Comparison of ENCODE assay signal across 17 cellular contexts in genomic region chr4:28313729-28314713, GRCh38.
DNase-seq lines count a peak whose midpoint lies in the region; ATAC-seq, FAIRE-seq and TF ChIP-seq lines count a peak whose summit lies in the region.
"Had no signal": no experiment of that assay in that cellular context is flagged by ENCODE, and none has a peak within 500 bp of the region (broad histone marks: within the 10 kb centered on the region; RNA-seq: fewer than 3 reads in every experiment).

No MANE protein-coding gene starts in this region.

- H3K9me3 ChIP-seq in breast epithelium, result peaks cover 0 to 6% of the 10 kb centered on the region in 2 donors
- no peaks in the 10 kb centered on the region for H3K9me3 ChIP-seq in endothelial cell of umbilical vein (replicated peaks; ENCODE audit: control insufficient read depth, insufficient read depth, low read length)
- H3K9me3 ChIP-seq: MG63 had no signal

- H3K36me3 ChIP-seq in breast epithelium (no peaks in the 10 kb centered on the region), endothelial cell of umbilical vein (ENCODE audit: control insufficient read depth in 2 of 2, extremely low read depth in 1 of 2, insufficient read depth in 2 of 2, low read length in 2 of 2) (no peaks in the 10 kb centered on the region)
- H3K36me3 ChIP-seq: MG63 had no signal

- intact Hi-C loops in breast epithelium (cut with DNase I; ENCODE audit: low total_unique reads), result no loop called here
- intact Hi-C loops in endothelial cell of umbilical vein (cut with micrococcal nuclease), result no loop called here

- H3K9me1 ChIP-seq in endothelial cell of umbilical vein (replicated peaks; ENCODE audit: control insufficient read depth, extremely low read depth, insufficient read depth, low read length), result no peaks in the 10 kb centered on the region

- POLR2A ChIA-PET in endothelial cell of umbilical vein (lab: Charles Lee), result no interaction called here
- POLR2A ChIA-PET in T-cell (lab: Charles Lee), result no interaction called here

- peak overlapping the region in 1 of 2 donors; percentile 19 for H3K27ac ChIP-seq in breast epithelium
- H3K27ac ChIP-seq in endothelial cell of umbilical vein (ENCODE audit: insufficient read depth, low read depth, low read length), result no peak overlapping the region
- H3K27ac ChIP-seq: PC-9 had no signal

- no peaks in the 10 kb centered on the region for H3K36me3 Mint-ChIP-seq in T-cell

- in situ Hi-C loops in T47D (cut with HindIII; ENCODE audit: low pct_unique_long_range_greater_than_20kb, low sequenced_read_pairs), result no loop called here

- H4K20me1 ChIP-seq in endothelial cell of umbilical vein (replicated peaks; ENCODE audit: control insufficient read depth, extremely low read depth, insufficient read depth, low read length), result no peaks in the 10 kb centered on the region

- H3K9ac ChIP-seq in endothelial cell of umbilical vein (replicated peaks; ENCODE audit: extremely low read depth, insufficient read depth, low read length), result no peak overlapping the region

- H3K4me1 Mint-ChIP-seq in T-cell, result no peaks in the 10 kb centered on the region

- dilution Hi-C loops in endothelial cell of umbilical vein (cut with MboI; ENCODE audit: extremely low pct_ligation_motif_present, low sequenced_read_pairs), result no loop called here

- peak; percentile 14 to 90 for DNase-seq in T47D (ENCODE audit: low read depth in 1 of 2, low spot score in 1 of 2)
- no peak for DNase-seq in breast epithelium (ENCODE audit: low spot score in 2 of 2)
- peak; percentile 21 for DNase-seq in NCI-H774 (lab: John Stamatoyannopoulos, UW)
- no peak for DNase-seq in endothelial cell of umbilical vein (ENCODE audit: low read depth, low spot score)
- DNase-seq in T-cell, result no peak
- DNase-seq in SKM-1 (lab: John Stamatoyannopoulos, UW; ENCODE audit: unreplicated experiment), result no peak
- DNase-seq: AML-193, Calu3, GF-D8, HCEC 1CT, MG63, NCI-H1105 treated with DMSO at 0.1 percent for 48 hours, NCI-H187 treated with DMSO at 0.1 percent for 48 hours, NCI-H2171 treated with DMSO at 0.1 percent for 48 hours, PC-9 had no signal

- TF ChIP-seq POLR2A in breast epithelium (IDR thresholded peaks at IDR 0.05) (no peak), endothelial cell of umbilical vein (IDR thresholded peaks at IDR 0.05; ENCODE audit: low read depth, low read length) (no peak)

- H3K4me3 Mint-ChIP-seq in T-cell, result no peak overlapping the region

- TF ChIP-seq CTCF in breast epithelium (IDR thresholded peaks at IDR 0.05) (no peak), endothelial cell of umbilical vein (IDR thresholded peaks at IDR 0.05; ENCODE audit: extremely low read depth in 1 of 2, insufficient read depth in 1 of 2, low read depth in 1 of 2, low read length in 2 of 2) (no peak)

- H3K4me3 ChIP-seq in breast epithelium (no peak overlapping the region), endothelial cell of umbilical vein (replicated peaks in 1 of 3; ENCODE audit: insufficient read depth in 1 of 3, low read depth in 1 of 3, low read length in 3 of 3) (no peak overlapping the region)
- H3K4me3 ChIP-seq: MG63, PC-9 had no signal

- peaks cover 0 to 14% (median 7%) of the 10 kb centered on the region in 3 donors for H3K9me3 Mint-ChIP-seq in T-cell

- no peaks in the 10 kb centered on the region for H3K27me3 ChIP-seq in breast epithelium
- no peaks in the 10 kb centered on the region for H3K27me3 ChIP-seq in endothelial cell of umbilical vein (ENCODE audit: control insufficient read depth in 2 of 2, insufficient read depth in 2 of 2, low read length in 2 of 2)
- H3K27me3 ChIP-seq: MG63 had no signal

- no peaks in the 10 kb centered on the region for H3K79me2 ChIP-seq in endothelial cell of umbilical vein (ENCODE audit: control insufficient read depth, insufficient read depth, low read length)

- no peak for ATAC-seq in T-cell (replicated peaks in 1 of 4)
- no peak for ATAC-seq in HG03025 (IDR thresholded peaks at IDR 0.05; ENCODE audit: low FRiP score, unreplicated experiment)

- H3K27ac Mint-ChIP-seq in T-cell, result no peak overlapping the region

- no peak overlapping the region for H2AFZ ChIP-seq in endothelial cell of umbilical vein (ENCODE audit: low read depth, low read length)
- H2AFZ ChIP-seq: PC-9 had no signal

- H3K4me1 ChIP-seq in breast epithelium (no peaks in the 10 kb centered on the region), endothelial cell of umbilical vein (ENCODE audit: control insufficient read depth, extremely low read depth, insufficient read depth, low read length) (no peaks in the 10 kb centered on the region)

- CTCF ChIA-PET in endothelial cell of umbilical vein (lab: Charles Lee), result no interaction called here
- CTCF ChIA-PET in T-cell (lab: Charles Lee), result no interaction called here

- H3K4me2 ChIP-seq in endothelial cell of umbilical vein (ENCODE audit: insufficient read depth, low read length), result no peak overlapping the region
- H3K4me2 ChIP-seq: PC-9 had no signal

- FAIRE-seq in endothelial cell of umbilical vein (lab: Jason Lieb, UNC), result peak; percentile 12
- FAIRE-seq: GM19239 had no signal

- no TSS peak for BruUV-seq in endothelial cell of umbilical vein (replicated peaks; lab: Mats Ljungman, UMichigan)

- H3K27me3 Mint-ChIP-seq in T-cell, result no peaks in the 10 kb centered on the region

TF ChIP-seq in endothelial cell of umbilical vein, 7 proteins besides CTCF, POLR2A, EP300 and RAD21:
- TF ChIP-seq POLR2AphosphoS5 (IDR thresholded peaks at IDR 0.05; ENCODE audit: insufficient read depth, low read depth, low read length), result no peak
- no peak for TF ChIP-seq MYC (IDR thresholded peaks at IDR 0.05; ENCODE audit: low read depth, low read length)
- no peak for TF ChIP-seq MAX (IDR thresholded peaks at IDR 0.05; ENCODE audit: insufficient read depth, insufficient read length)
- no peak for TF ChIP-seq FOS (IDR thresholded peaks at IDR 0.05; ENCODE audit: borderline replicate concordance, insufficient read depth, low read length)
- TF ChIP-seq EZH2 (IDR thresholded peaks at IDR 0.05; ENCODE audit: borderline replicate concordance, low read depth, low read length, severe bottlenecking), result no peak
- TF ChIP-seq GATA2 (IDR thresholded peaks at IDR 0.05; ENCODE audit: insufficient read depth, insufficient read length, low read depth, low read length), result no peak
- no peak for TF ChIP-seq JUN (IDR thresholded peaks at IDR 0.05; ENCODE audit: borderline replicate concordance, insufficient read depth, insufficient read length, low read depth)

Comparison
In these comparisons a context has a peak if more than half of its experiments do, and no peak if none do; other contexts are left out.
1. DNase-seq: peak in T47D (2 of 2) and NCI-H774 (single experiment); none in breast epithelium (0 of 2), endothelial cell of umbilical vein (single experiment), T-cell (0 of 34) and SKM-1 (single experiment).